17 cellular contexts compared by ENCODE assay signal in genomic region chr22:25709758-25710157, GRCh38. TPM values are rescaled to one million over a fixed set of nuclear protein-coding genes. Genes with fewer than 3 reads are reported as not detected.
DNase-seq lines count a peak whose midpoint lies in the region; ATAC-seq and TF ChIP-seq lines count a peak whose summit lies in the region.
"Had no signal": no experiment of that assay in that cellular context is flagged by ENCODE, and none has a peak within 500 bp of the region (broad histone marks: within the 10 kb centered on the region; RNA-seq: fewer than 3 reads in every experiment).

No MANE protein-coding gene starts in this region.

- CTCF ChIA-PET in activated CD8-positive, alpha-beta memory T cell treated with anti-CD3 and anti-CD28 coated beads, Interleukin-2, amount 10 ng/mL, durations not matched to agents 7 days and 5 days (lab: Charles Lee), result interaction anchor here (0.9 to 3.9 kb wide), 9 partner anchors 9 to 247 kb away, joined by 3 to 21 read pairs (median 3); partner anchors contain the start of gene MYO18B

- no peak overlapping the region for H3K4me3 ChIP-seq in GM12864 (ENCODE audit: low read depth, low read length)
- H3K4me3 ChIP-seq: heart right ventricle, stomach, upper lobe of right lung had no signal

- peaks cover 59% of the 10 kb centered on the region for H3K36me3 Mint-ChIP-seq in activated CD8-positive, alpha-beta memory T cell treated with anti-CD3 and anti-CD28 coated beads, Interleukin-2, amount 10 ng/mL, durations not matched to agents 7 days and 5 days
- peaks cover 54% of the 10 kb centered on the region for H3K36me3 Mint-ChIP-seq in T-helper 1 cell treated with Interleukin-12 subunit alpha and Interleukin-12 subunit beta and Interleukin-4 antibody, amounts not matched to agents 30 μg/mL and 1 μg/mL, for 36 hours (ENCODE audit: low read depth)
- peaks cover 37% of the 10 kb centered on the region for H3K36me3 Mint-ChIP-seq in memory B cell
- H3K36me3 Mint-ChIP-seq: natural killer cell treated with Interleukin-12 subunit alpha and Interleukin-12 subunit beta and Interleukin-15 and Interleukin-18, amount 100 ng/mL, for 72 hours had no signal

- peak overlapping the region; percentile 89 for H3K27ac Mint-ChIP-seq in activated CD8-positive, alpha-beta memory T cell treated with anti-CD3 and anti-CD28 coated beads, Interleukin-2, amount 10 ng/mL, durations not matched to agents 7 days and 5 days
- peak overlapping the region; percentile 68 for H3K27ac Mint-ChIP-seq in T-helper 1 cell treated with Interleukin-12 subunit alpha and Interleukin-12 subunit beta and Interleukin-4 antibody, amounts not matched to agents 30 μg/mL and 1 μg/mL, for 36 hours
- H3K27ac Mint-ChIP-seq in memory B cell, result peak overlapping the region; percentile 77
- H3K27ac Mint-ChIP-seq: natural killer cell treated with Interleukin-12 subunit alpha and Interleukin-12 subunit beta and Interleukin-15 and Interleukin-18, amount 100 ng/mL, for 72 hours had no signal

- H3K4me1 Mint-ChIP-seq in activated CD8-positive, alpha-beta memory T cell treated with anti-CD3 and anti-CD28 coated beads, Interleukin-2, amount 10 ng/mL, durations not matched to agents 7 days and 5 days, result peaks cover 41% of the 10 kb centered on the region
- H3K4me1 Mint-ChIP-seq in T-helper 1 cell treated with Interleukin-12 subunit alpha and Interleukin-12 subunit beta and Interleukin-4 antibody, amounts not matched to agents 30 μg/mL and 1 μg/mL, for 36 hours (ENCODE audit: low read depth), result peaks cover 54% of the 10 kb centered on the region
- peaks cover 3% of the 10 kb centered on the region for H3K4me1 Mint-ChIP-seq in memory B cell

- ATAC-seq in activated CD8-positive, alpha-beta memory T cell treated with anti-CD3 and anti-CD28 coated beads, Interleukin-2, amount 10 ng/mL, durations not matched to agents 7 days and 5 days, result peak; percentile 95
- no peak for ATAC-seq in memory B cell (ENCODE audit: low read depth)
- ATAC-seq in HG03442 (IDR thresholded peaks at IDR 0.05; ENCODE audit: unreplicated experiment), result no peak
- ATAC-seq in GM19324 (IDR thresholded peaks at IDR 0.05; ENCODE audit: low FRiP score, unreplicated experiment), result no peak
- ATAC-seq: heart right ventricle, upper lobe of right lung had no signal

- no peak for TF ChIP-seq CTCF in GM12864 (IDR thresholded peaks at IDR 0.05; ENCODE audit: low read depth, low read length, missing control alignments)

- no peaks in the 10 kb centered on the region for H3K9me3 Mint-ChIP-seq in activated CD8-positive, alpha-beta memory T cell treated with anti-CD3 and anti-CD28 coated beads, Interleukin-2, amount 10 ng/mL, durations not matched to agents 7 days and 5 days (ENCODE audit: low read depth)
- H3K9me3 Mint-ChIP-seq in T-helper 1 cell treated with Interleukin-12 subunit alpha and Interleukin-12 subunit beta and Interleukin-4 antibody, amounts not matched to agents 30 μg/mL and 1 μg/mL, for 36 hours, result no peaks in the 10 kb centered on the region
- no peaks in the 10 kb centered on the region for H3K9me3 Mint-ChIP-seq in memory B cell
- H3K9me3 Mint-ChIP-seq: natural killer cell treated with Interleukin-12 subunit alpha and Interleukin-12 subunit beta and Interleukin-15 and Interleukin-18, amount 100 ng/mL, for 72 hours had no signal

- H3K4me3 Mint-ChIP-seq in activated CD8-positive, alpha-beta memory T cell treated with anti-CD3 and anti-CD28 coated beads, Interleukin-2, amount 10 ng/mL, durations not matched to agents 7 days and 5 days, result peak overlapping the region; percentile 19
- peak overlapping the region; percentile 69 for H3K4me3 Mint-ChIP-seq in T-helper 1 cell treated with Interleukin-12 subunit alpha and Interleukin-12 subunit beta and Interleukin-4 antibody, amounts not matched to agents 30 μg/mL and 1 μg/mL, for 36 hours
- no peak overlapping the region for H3K4me3 Mint-ChIP-seq in memory B cell
- H3K4me3 Mint-ChIP-seq: natural killer cell treated with Interleukin-12 subunit alpha and Interleukin-12 subunit beta and Interleukin-15 and Interleukin-18, amount 100 ng/mL, for 72 hours had no signal

- no peaks in the 10 kb centered on the region for H3K27me3 Mint-ChIP-seq in activated CD8-positive, alpha-beta memory T cell treated with anti-CD3 and anti-CD28 coated beads, Interleukin-2, amount 10 ng/mL, durations not matched to agents 7 days and 5 days
- H3K27me3 Mint-ChIP-seq in T-helper 1 cell treated with Interleukin-12 subunit alpha and Interleukin-12 subunit beta and Interleukin-4 antibody, amounts not matched to agents 30 μg/mL and 1 μg/mL, for 36 hours (ENCODE audit: low read depth), result no peaks in the 10 kb centered on the region
- H3K27me3 Mint-ChIP-seq in memory B cell, result no peaks in the 10 kb centered on the region

- DNase-seq in activated CD8-positive, alpha-beta memory T cell treated with anti-CD3 and anti-CD28 coated beads, Interleukin-2, amount 10 ng/mL, durations not matched to agents 7 days and 5 days, result peak; percentile 77
- no peak for DNase-seq in activated CD8-positive, alpha-beta memory T cell treated with anti-CD3 and anti-CD28 coated beads, Interleukin-2, amount 50 U/mL, for 4 hours
- DNase-seq in GM12864 (ENCODE audit: low read depth) (peak; percentile 33), memory B cell (ENCODE audit: low spot score in 2 of 2) (no peak), SHP77 (lab: John Stamatoyannopoulos, UW) (no peak)
- DNase-seq: anterior cingulate cortex; DMS53; effector memory CD4-positive, alpha-beta T cell; heart right ventricle; NCI-H1694; stomach; upper lobe of right lung had no signal

RNA-seq across cellular contexts. Expression of gene MYO18B, which starts 32.2 kb away (rescaled TPM):
- 1 to 10 TPM; 3.6 to 6.1 TPM for total RNA-seq in activated CD8-positive, alpha-beta memory T cell treated with anti-CD3 and anti-CD28 coated beads, Interleukin-2, amount 10 ng/mL, durations not matched to agents 7 days and 5 days
- total RNA-seq: lung microvascular endothelial cell had no signal

Comparison
In these comparisons a context has a peak if more than half of its experiments do, and no peak if none do; other contexts are left out.
1. DNase-seq: peak in activated CD8-positive, alpha-beta memory T cell treated with anti-CD3 and anti-CD28 coated beads, Interleukin-2, amount 10 ng/mL, durations not matched to agents 7 days and 5 days (single experiment) and GM12864 (single experiment); none in activated CD8-positive, alpha-beta memory T cell treated with anti-CD3 and anti-CD28 coated beads, Interleukin-2, amount 50 U/mL, for 4 hours (single experiment), memory B cell (0 of 2) and SHP77 (0 of 2).
2. Peak in every context shown above with its lines, with median percentiles within 50 percentile points of each other: H3K27ac Mint-ChIP-seq.